2 cellular contexts compared by ENCODE assay signal in the genomic region with DNA sequence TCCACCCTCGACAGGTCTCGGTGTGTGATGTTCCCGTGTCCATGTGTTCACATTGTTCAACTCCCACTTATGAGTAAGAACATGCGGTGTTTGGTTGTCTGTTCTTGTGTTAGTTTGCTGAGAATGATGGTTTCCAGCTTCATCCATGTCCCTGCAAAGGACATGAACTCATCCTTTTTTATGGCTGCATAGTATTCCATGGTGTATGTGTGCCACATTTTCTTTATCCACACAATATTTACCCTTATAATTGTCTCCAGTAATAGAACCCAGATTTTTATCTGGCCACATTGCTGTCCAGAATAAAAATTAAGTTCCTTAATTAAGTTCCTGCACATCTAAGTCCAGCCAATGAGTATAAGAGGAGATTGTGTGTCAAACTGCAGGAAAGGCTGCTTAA. TPM values are rescaled to one million over a fixed set of nuclear protein-coding genes. Genes with fewer than 3 reads are reported as not detected.
"Had no signal": no experiment of that assay in that cellular context is flagged by ENCODE, and none has a peak within 500 bp of the region (broad histone marks: within the 10 kb centered on the region; RNA-seq: fewer than 3 reads in every experiment).

No MANE protein-coding gene starts in this region.

RNA-seq across cellular contexts. Expression of gene RIMBP2, which starts 22.3 kb away (rescaled TPM):
- total RNA-seq: LHCN-M2, MCF 10A had no signal
